ENCODE assay signal across 1 cellular context in genomic region chr20:36362978-36363713, GRCh38.
TF ChIP-seq lines count a peak whose summit lies in the region.

No MANE protein-coding gene starts in this region.

TF ChIP-seq in Ishikawa, 13 proteins besides CTCF, POLR2A, EP300 and RAD21:
- TF ChIP-seq REST (IDR thresholded peaks at IDR 0.05; ENCODE audit: low read depth) (no peak), MAX (IDR thresholded peaks at IDR 0.05) (0 out of 2 replicates have a peak, but pooled peaks have one; percentile 44)
